9 cellular contexts compared by ENCODE assay signal in the genomic region with DNA sequence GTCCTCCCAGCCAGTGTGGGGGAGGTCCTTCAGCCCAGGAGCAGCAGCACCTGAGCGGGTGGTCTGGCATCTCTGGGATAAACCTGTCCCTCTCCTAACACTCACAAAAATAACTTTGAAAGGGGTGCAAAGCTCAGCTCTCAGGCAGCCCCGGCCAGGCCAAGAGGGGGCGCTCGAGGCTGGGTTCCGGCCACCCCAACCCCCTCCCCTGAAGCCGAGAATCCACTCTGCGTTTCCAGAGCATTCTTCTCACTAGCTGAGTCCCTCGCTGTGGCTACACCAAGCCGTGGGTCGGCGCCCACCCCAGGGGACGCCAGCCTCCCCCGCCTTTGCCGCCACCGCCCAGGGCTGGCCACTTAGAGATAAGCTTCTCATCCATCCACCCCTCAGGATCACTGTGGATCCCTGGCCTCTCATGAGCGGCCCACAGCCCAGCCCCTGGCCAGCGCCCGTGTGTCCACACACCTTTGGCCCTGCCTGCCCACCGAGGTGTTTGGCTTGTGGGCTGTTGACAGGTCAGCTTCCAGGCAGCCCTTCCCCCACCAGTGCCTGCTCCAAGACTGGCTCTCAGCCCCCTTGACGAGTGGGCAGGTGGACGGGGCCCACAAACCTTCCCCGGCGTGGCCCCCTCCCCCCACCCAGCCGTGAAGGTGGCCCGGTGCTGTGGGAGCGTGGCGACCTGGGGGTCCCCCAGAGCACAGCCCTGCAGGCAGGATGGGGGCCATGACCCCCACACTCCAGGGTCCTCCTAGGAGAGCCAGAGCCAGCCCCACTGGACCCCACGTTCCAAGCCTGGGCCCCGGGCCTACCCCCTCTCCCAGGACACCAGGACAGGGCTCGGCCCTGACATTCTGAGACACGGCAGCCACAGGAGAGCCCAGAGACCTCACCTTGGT. TPM values are rescaled to one million over a fixed set of nuclear protein-coding genes. Genes with fewer than 3 reads are reported as not detected.
A peak's percentile ranks its signal among the peaks of the same experiment; 100 is the strongest.
DNase-seq lines count a peak whose midpoint lies in the region; ATAC-seq and TF ChIP-seq lines count a peak whose summit lies in the region.
"Had no signal": no experiment of that assay in that cellular context is flagged by ENCODE, and none has a peak within 500 bp of the region (broad histone marks: within the 10 kb centered on the region; RNA-seq: fewer than 3 reads in every experiment).

No MANE protein-coding gene starts in this region.

- DNase-seq in CD1c-positive myeloid dendritic cell (ENCODE audit: extremely low spot score): peak; percentile 39
- DNase-seq in IMR-90: no peak
- peak; percentile 29 for DNase-seq in activated B cell treated with CpG ODN at 0.5 μM for 24 hours
- DNase-seq in memory B cell (ENCODE audit: low spot score in 2 of 2): no peak
- peak; percentile 52 to 60 for DNase-seq in stimulated activated naive CD8-positive, alpha-beta T cell treated with anti-CD3 and anti-CD28 coated beads, Interleukin-15, amount 100 ng/mL, for 72 hours
- DNase-seq in HCEC 1CT: no peak

- ATAC-seq in IMR-90 (ENCODE audit: low read depth): peak; percentile 92
- ATAC-seq in activated B cell treated with CpG ODN at 0.5 μM for 24 hours (ENCODE audit: low read depth): peak; percentile 52
- ATAC-seq in memory B cell (ENCODE audit: low read depth): peak; percentile 48
- peak; percentile 77 for ATAC-seq in stimulated activated naive CD8-positive, alpha-beta T cell treated with anti-CD3 and anti-CD28 coated beads, Interleukin-15, amount 100 ng/mL, for 72 hours
- no peak for ATAC-seq in HG03175 (IDR thresholded peaks at IDR 0.05; ENCODE audit: unreplicated experiment)

- 20% methylated on average over 15 of the region's 31 CpGs; no CpG with 5 or more reads in 1 of the 2 experiments for WGBS in IMR-90 (ENCODE audit: extremely low coverage in 2 of 2, insufficient read length in 1 of 2), 2 experiments

- H4K8ac ChIP-seq in IMR-90 (ENCODE audit: low read depth in 2 of 2, low read length in 2 of 2): peak overlapping the region; percentile 77 to 78; a peak in 3 of 4 replicates

- no peak overlapping the region for H3K56ac ChIP-seq in IMR-90 (ENCODE audit: extremely low read depth, insufficient read depth, low read length)

- no peaks in the 10 kb centered on the region for H3K79me1 ChIP-seq in IMR-90 (ENCODE audit: low read depth in 1 of 2, low read length in 2 of 2)

- H3K27me3 Mint-ChIP-seq in activated B cell treated with CpG ODN at 0.5 μM for 24 hours (no peaks in the 10 kb centered on the region), memory B cell (peaks cover 3% of the 10 kb centered on the region)
- H3K27me3 Mint-ChIP-seq in stimulated activated naive CD8-positive, alpha-beta T cell treated with anti-CD3 and anti-CD28 coated beads, Interleukin-15, amount 100 ng/mL, for 72 hours: no peaks in the 10 kb centered on the region

- no peaks in the 10 kb centered on the region for H3K27me3 ChIP-seq in IMR-90 (ENCODE audit: control insufficient read depth, insufficient read depth, low read length)
- H3K27me3 ChIP-seq in endocrine pancreas (ENCODE audit: control insufficient read depth, insufficient read depth, low read length): no peaks in the 10 kb centered on the region

- H3K36me3 Mint-ChIP-seq in activated B cell treated with CpG ODN at 0.5 μM for 24 hours (ENCODE audit: low read depth) (peaks cover 2% of the 10 kb centered on the region), memory B cell (peaks cover 2% of the 10 kb centered on the region)

- TF ChIP-seq RAD21 in IMR-90 (IDR thresholded peaks at IDR 0.05; ENCODE audit: low read length): peak; percentile 64

- H3K23ac ChIP-seq in IMR-90 (ENCODE audit: low read depth, low read length): no peak overlapping the region

- no peak overlapping the region for H3K18ac ChIP-seq in IMR-90 (ENCODE audit: low read depth, low read length)

- H4K20me1 ChIP-seq in IMR-90 (ENCODE audit: insufficient read depth, low read length): no peaks in the 10 kb centered on the region

- H3K9ac ChIP-seq in IMR-90 (ENCODE audit: low read depth, low read length) (peak overlapping the region; percentile 48; the same call in 1 of the 2 replicates), endocrine pancreas (ENCODE audit: control insufficient read depth, insufficient read depth, low read length) (peak overlapping the region; percentile 55)

- dilution Hi-C loops in IMR-90 (cut with HindIII; ENCODE audit: low sequenced_read_pairs, unreplicated experiment): no loop called here

- no peak overlapping the region for H2BK5ac ChIP-seq in IMR-90 (ENCODE audit: low read depth, low read length, poor library complexity, severe bottlenecking)

- TF ChIP-seq CTCF in IMR-90 (conservative IDR thresholded peaks at IDR 0.05; ENCODE audit: low read depth, low read length): peak; percentile 76
- no peak for TF ChIP-seq CTCF in activated B cell treated with CpG ODN at 0.5 μM for 24 hours (IDR thresholded peaks at IDR 0.05)

- no peak overlapping the region for H2BK15ac ChIP-seq in IMR-90 (ENCODE audit: low read depth, low read length)

- H3K9me3 ChIP-seq in IMR-90 (ENCODE audit: control insufficient read depth, insufficient read depth, low read length): no peaks in the 10 kb centered on the region
- H3K9me3 ChIP-seq in endocrine pancreas (ENCODE audit: control insufficient read depth, low read length): no peaks in the 10 kb centered on the region

- H2AFZ ChIP-seq in IMR-90 (replicated peaks; ENCODE audit: low read length, poor library complexity): peak overlapping the region; percentile 90

- H3K14ac ChIP-seq in IMR-90 (replicated peaks; ENCODE audit: low read depth, low read length): no peak overlapping the region

- intact Hi-C loops in IMR-90 (cut with micrococcal nuclease): no loop called here
- intact Hi-C loops in activated B cell treated with CpG ODN at 0.5 μM for 24 hours (cut with micrococcal nuclease): no loop called here

- H3K4me3 ChIP-seq in IMR-90 (ENCODE audit: insufficient read depth, low read depth, low read length) (no peak overlapping the region), endocrine pancreas (ENCODE audit: control insufficient read depth, insufficient read depth, low read length) (no peak overlapping the region)

- peak overlapping the region; percentile 28; the same call in 1 of the 2 replicates for H2AK5ac ChIP-seq in IMR-90 (ENCODE audit: low read depth, low read length)

- in situ Hi-C loops in IMR-90 (cut with MboI; ENCODE audit: low sequenced_read_pairs): no loop called here

- H3K27ac ChIP-seq in IMR-90 (ENCODE audit: insufficient read depth, low read length): no peak overlapping the region

- no peak for TF ChIP-seq POLR2A in IMR-90 (IDR thresholded peaks at IDR 0.05; ENCODE audit: low read depth, low read length)

- no TSS peak for BruUV-seq in IMR-90 (replicated peaks; lab: Mats Ljungman, UMichigan)

- H2BK20ac ChIP-seq in IMR-90 (ENCODE audit: low read depth, low read length): no peak overlapping the region

- H3K27ac Mint-ChIP-seq in activated B cell treated with CpG ODN at 0.5 μM for 24 hours (no peak overlapping the region), memory B cell (no peak overlapping the region)
- H3K27ac Mint-ChIP-seq in stimulated activated naive CD8-positive, alpha-beta T cell treated with anti-CD3 and anti-CD28 coated beads, Interleukin-15, amount 100 ng/mL, for 72 hours: no peak overlapping the region

- H3K4ac ChIP-seq in IMR-90 (ENCODE audit: low read depth, low read length): peak overlapping the region; percentile 31; the same call in 1 of the 2 replicates

- no peak overlapping the region for H3K4me3 Mint-ChIP-seq in activated B cell treated with CpG ODN at 0.5 μM for 24 hours
- H3K4me3 Mint-ChIP-seq in memory B cell: no peak overlapping the region
- H3K4me3 Mint-ChIP-seq in stimulated activated naive CD8-positive, alpha-beta T cell treated with anti-CD3 and anti-CD28 coated beads, Interleukin-15, amount 100 ng/mL, for 72 hours: no peak overlapping the region

- H3K9me3 Mint-ChIP-seq in activated B cell treated with CpG ODN at 0.5 μM for 24 hours: no peaks in the 10 kb centered on the region
- H3K9me3 Mint-ChIP-seq in memory B cell: no peaks in the 10 kb centered on the region
- no peaks in the 10 kb centered on the region for H3K9me3 Mint-ChIP-seq in stimulated activated naive CD8-positive, alpha-beta T cell treated with anti-CD3 and anti-CD28 coated beads, Interleukin-15, amount 100 ng/mL, for 72 hours

- H3K4me2 ChIP-seq in IMR-90 (ENCODE audit: low read depth, low read length): no peak overlapping the region; the same call in 1 of the 2 replicates

- H3K4me1 ChIP-seq in IMR-90 (ENCODE audit: control insufficient read depth, insufficient read depth, low read length) (peaks cover 2% of the 10 kb centered on the region), endocrine pancreas (ENCODE audit: control insufficient read depth, insufficient read depth, low read length) (no peaks in the 10 kb centered on the region)

- 0 out of 2 replicates have a peak, but pooled peaks cover 3% of the 10 kb centered on the region for H3K9me1 ChIP-seq in IMR-90 (ENCODE audit: insufficient read depth, low read length)

- H4K91ac ChIP-seq in IMR-90 (ENCODE audit: insufficient read depth, low read depth, low read length): peak overlapping the region; percentile 55; the same call in 1 of the 2 replicates

- H3K4me1 Mint-ChIP-seq in activated B cell treated with CpG ODN at 0.5 μM for 24 hours (peaks cover 2% of the 10 kb centered on the region), memory B cell (no peaks in the 10 kb centered on the region)
- no peaks in the 10 kb centered on the region for H3K4me1 Mint-ChIP-seq in stimulated activated naive CD8-positive, alpha-beta T cell treated with anti-CD3 and anti-CD28 coated beads, Interleukin-15, amount 100 ng/mL, for 72 hours

- CTCF ChIA-PET in IMR-90 (lab: Yijun Ruan, JAX): interaction anchor here (0.5 to 1.7 kb wide), 5 partner anchors 10 to 103 kb away, joined by 3 to 13 read pairs (median 3); no protein-coding TSS in a partner anchor
- CTCF ChIA-PET in activated B cell treated with CpG ODN at 0.5 μM for 24 hours (lab: Charles Lee): interaction anchor here (0.9 kb wide), 1 partner anchor 10 kb away, joined by 3 read pairs; no protein-coding TSS in a partner anchor

- peak overlapping the region; percentile 10; the same call in 1 of the 2 replicates for H4K5ac ChIP-seq in IMR-90 (ENCODE audit: low read depth, low read length)

- POLR2A ChIA-PET in IMR-90 (lab: Charles Lee; ENCODE audit: unreplicated experiment): no interaction called here
- POLR2A ChIA-PET in activated B cell treated with CpG ODN at 0.5 μM for 24 hours (lab: Charles Lee): no interaction called here

- peak overlapping the region; percentile 3; the same call in 1 of the 2 replicates for H2BK120ac ChIP-seq in IMR-90 (ENCODE audit: low read depth, low read length)

- H3K36me3 ChIP-seq in IMR-90 (ENCODE audit: control insufficient read depth, insufficient read depth, low read length): no peaks in the 10 kb centered on the region
- no peaks in the 10 kb centered on the region for H3K36me3 ChIP-seq in endocrine pancreas (ENCODE audit: control insufficient read depth, insufficient read depth, low read length)

- no peak overlapping the region for H2AK9ac ChIP-seq in IMR-90 (replicated peaks; ENCODE audit: low read depth, low read length, poor library complexity)

RNA-seq across cellular contexts. Expression of gene FTCD, which starts 1.9 kb away (rescaled TPM):
- total RNA-seq in IMR-90 (2012; rRNA removed): not detected in 2 replicates
- 0.19 and 0.55 TPM in 2 replicates for polyA plus RNA-seq in IMR-90 (2012; rRNA removed)
- polyA plus RNA-seq in IMR-90 (2012; cell fraction: cytosol; rRNA removed): 0.16 and 0.28 TPM in 2 replicates
- 2.0 and 4.9 TPM in 2 replicates for polyA plus RNA-seq in IMR-90 (2012; cell fraction: nucleus; rRNA removed; ENCODE audit: low replicate concordance)
- 0.69 and 0.73 TPM in 2 replicates for total RNA-seq in activated B cell treated with CpG ODN at 0.5 μM for 24 hours

RNA-seq across cellular contexts. Expression of gene SPATC1L, which starts 30.8 kb away (rescaled TPM):
- total RNA-seq in IMR-90 (2012; rRNA removed): 3.1 and 3.8 TPM in 2 replicates
- polyA plus RNA-seq in IMR-90 (2012; rRNA removed): 17.2 and 23.4 TPM in 2 replicates
- 28.0 and 38.2 TPM in 2 replicates for polyA plus RNA-seq in IMR-90 (2012; cell fraction: cytosol; rRNA removed)
- polyA plus RNA-seq in IMR-90 (2012; cell fraction: nucleus; rRNA removed; ENCODE audit: low replicate concordance): 19.7 and 57.2 TPM in 2 replicates
- 7.5 and 7.9 TPM in 2 replicates for total RNA-seq in activated B cell treated with CpG ODN at 0.5 μM for 24 hours

RNA-seq across cellular contexts. Expression of gene COL6A2, which starts 55.6 kb away (rescaled TPM):
- total RNA-seq in IMR-90 (2012; rRNA removed) (208 and 222 TPM in 2 replicates), activated B cell treated with CpG ODN at 0.5 μM for 24 hours (0.40 and 1.4 TPM in 2 replicates)
- polyA plus RNA-seq in IMR-90 (2012; rRNA removed): 1,065 and 1,165 TPM in 2 replicates
- polyA plus RNA-seq in IMR-90 (2012; cell fraction: cytosol; rRNA removed): 753 and 1,846 TPM in 2 replicates
- 2,830 and 5,552 TPM in 2 replicates for polyA plus RNA-seq in IMR-90 (2012; cell fraction: nucleus; rRNA removed; ENCODE audit: low replicate concordance)
- polyA plus RNA-seq: neural cell had no signal

Comparison
In these comparisons a context has a peak if more than half of its experiments do, and no peak if none do; other contexts are left out.
1. DNase-seq: peak in CD1c-positive myeloid dendritic cell (single experiment), activated B cell treated with CpG ODN at 0.5 μM for 24 hours (single experiment) and stimulated activated naive CD8-positive, alpha-beta T cell treated with anti-CD3 and anti-CD28 coated beads, Interleukin-15, amount 100 ng/mL, for 72 hours (2 of 2); none in IMR-90 (single experiment), memory B cell (0 of 2) and HCEC 1CT (single experiment).
2. RNA of gene COL6A2, which starts 55.6 kb away (total RNA-seq): 208 to 222 TPM in IMR-90; 0.40 to 1.4 TPM in activated B cell treated with CpG ODN at 0.5 μM for 24 hours; every median in the first group is over 10 times any median in the second.